Comparison of ENCODE assay signal across 1 cellular context in the genomic region with DNA sequence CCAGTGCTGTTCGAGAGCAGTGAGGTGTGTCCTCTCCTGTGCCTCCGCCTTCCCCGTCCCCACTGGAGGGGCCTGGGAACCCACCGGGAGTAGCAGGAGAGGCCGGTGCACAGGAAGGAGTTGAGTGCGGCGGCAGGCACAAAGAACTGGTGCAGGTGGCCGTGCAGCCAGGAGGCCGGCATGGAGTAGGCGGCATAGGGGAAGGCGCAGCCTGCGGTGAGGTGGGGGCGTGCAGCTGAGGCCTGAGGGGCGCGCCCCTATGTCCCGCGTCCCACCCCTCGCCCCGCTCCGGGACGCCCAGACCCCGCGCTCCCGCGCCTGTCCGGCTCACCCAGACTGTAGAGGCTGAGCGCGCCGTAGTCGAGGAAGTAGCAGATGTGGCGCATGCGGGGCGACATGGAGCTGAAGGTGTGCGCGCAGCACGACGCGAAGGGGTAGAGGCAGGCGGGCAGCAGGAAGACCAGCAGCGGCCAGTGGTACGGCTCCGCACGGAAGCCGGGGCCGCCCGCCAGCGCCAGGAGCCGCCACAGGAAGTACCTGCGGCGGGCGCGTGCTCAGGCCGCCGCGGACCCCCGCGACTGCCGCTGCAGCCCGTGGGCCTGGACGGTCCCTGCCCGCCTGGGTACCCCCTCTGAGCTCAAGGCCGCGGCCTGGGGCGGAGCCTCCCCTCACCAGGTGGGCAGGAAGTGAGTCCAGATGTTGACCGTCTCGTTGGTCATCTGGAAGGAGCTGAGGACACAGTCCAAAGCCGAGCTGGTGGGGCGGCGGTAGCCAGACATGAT.
A peak's percentile ranks its signal among the peaks of the same experiment; 100 is the strongest.
TF ChIP-seq lines count a peak whose summit lies in the region.

No MANE protein-coding gene starts in this region.

TF ChIP-seq in HepG2, 621 proteins besides CTCF, POLR2A, EP300 and RAD21 (continued from another document and continues in another):
- TF ChIP-seq, protein P1, sequence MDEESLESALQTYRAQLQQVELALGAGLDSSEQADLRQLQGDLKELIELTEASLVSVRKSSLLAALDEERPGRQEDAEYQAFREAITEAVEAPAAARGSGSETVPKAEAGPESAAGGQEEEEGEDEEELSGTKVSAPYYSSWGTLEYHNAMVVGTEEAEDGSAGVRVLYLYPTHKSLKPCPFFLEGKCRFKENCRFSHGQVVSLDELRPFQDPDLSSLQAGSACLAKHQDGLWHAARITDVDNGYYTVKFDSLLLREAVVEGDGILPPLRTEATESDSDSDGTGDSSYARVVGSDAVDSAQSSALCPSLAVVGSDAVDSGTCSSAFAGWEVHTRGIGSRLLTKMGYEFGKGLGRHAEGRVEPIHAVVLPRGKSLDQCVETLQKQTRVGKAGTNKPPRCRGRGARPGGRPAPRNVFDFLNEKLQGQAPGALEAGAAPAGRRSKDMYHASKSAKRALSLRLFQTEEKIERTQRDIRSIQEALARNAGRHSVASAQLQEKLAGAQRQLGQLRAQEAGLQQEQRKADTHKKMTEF (CRISPR knock-in tag; IDR thresholded peaks at IDR 0.05), result peak; percentile 41; the same call in 1 of the 2 replicates
- TF ChIP-seq, protein P2, sequence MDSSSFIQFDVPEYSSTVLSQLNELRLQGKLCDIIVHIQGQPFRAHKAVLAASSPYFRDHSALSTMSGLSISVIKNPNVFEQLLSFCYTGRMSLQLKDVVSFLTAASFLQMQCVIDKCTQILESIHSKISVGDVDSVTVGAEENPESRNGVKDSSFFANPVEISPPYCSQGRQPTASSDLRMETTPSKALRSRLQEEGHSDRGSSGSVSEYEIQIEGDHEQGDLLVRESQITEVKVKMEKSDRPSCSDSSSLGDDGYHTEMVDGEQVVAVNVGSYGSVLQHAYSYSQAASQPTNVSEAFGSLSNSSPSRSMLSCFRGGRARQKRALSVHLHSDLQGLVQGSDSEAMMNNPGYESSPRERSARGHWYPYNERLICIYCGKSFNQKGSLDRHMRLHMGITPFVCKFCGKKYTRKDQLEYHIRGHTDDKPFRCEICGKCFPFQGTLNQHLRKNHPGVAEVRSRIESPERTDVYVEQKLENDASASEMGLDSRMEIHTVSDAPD (CRISPR knock-in tag; IDR thresholded peaks at IDR 0.05), result no peak
- TF ChIP-seq, protein P3, sequence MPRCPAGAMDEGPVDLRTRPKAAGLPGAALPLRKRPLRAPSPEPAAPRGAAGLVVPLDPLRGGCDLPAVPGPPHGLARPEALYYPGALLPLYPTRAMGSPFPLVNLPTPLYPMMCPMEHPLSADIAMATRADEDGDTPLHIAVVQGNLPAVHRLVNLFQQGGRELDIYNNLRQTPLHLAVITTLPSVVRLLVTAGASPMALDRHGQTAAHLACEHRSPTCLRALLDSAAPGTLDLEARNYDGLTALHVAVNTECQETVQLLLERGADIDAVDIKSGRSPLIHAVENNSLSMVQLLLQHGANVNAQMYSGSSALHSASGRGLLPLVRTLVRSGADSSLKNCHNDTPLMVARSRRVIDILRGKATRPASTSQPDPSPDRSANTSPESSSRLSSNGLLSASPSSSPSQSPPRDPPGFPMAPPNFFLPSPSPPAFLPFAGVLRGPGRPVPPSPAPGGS (CRISPR knock-in tag; IDR thresholded peaks at IDR 0.05), result peak; percentile 72; the same call in 1 of the 2 replicates
- TF ChIP-seq RNF2 (conservative IDR thresholded peaks at IDR 0.05; ENCODE audit: low read depth) (peak; percentile 45), ZBTB38 (CRISPR knock-in tag; IDR thresholded peaks at IDR 0.05) (peak; percentile 70; the same call in 1 of the 2 replicates), FOSL2 (CRISPR knock-in tag; IDR thresholded peaks at IDR 0.05) (no peak), ZSCAN31 (CRISPR knock-in tag; IDR thresholded peaks at IDR 0.05; ENCODE audit: low read depth) (peak; percentile 72), ETV5 (CRISPR knock-in tag; IDR thresholded peaks at IDR 0.05; ENCODE audit: borderline replicate concordance) (peak; percentile 8; the same call in 1 of the 2 replicates), ATF7 (IDR thresholded peaks at IDR 0.05) (no peak), ATF7 (CRISPR knock-in tag; IDR thresholded peaks at IDR 0.05) (peak; percentile 64), PHF8 (CRISPR knock-in tag; IDR thresholded peaks at IDR 0.05) (no peak), ZNF788 (CRISPR knock-in tag; IDR thresholded peaks at IDR 0.05; ENCODE audit: borderline replicate concordance) (0 out of 2 replicates have a peak, but pooled peaks have one; percentile 6), ZNF180 (CRISPR knock-in tag; IDR thresholded peaks at IDR 0.05; ENCODE audit: borderline replicate concordance, low read depth) (no peak), ZNF530 (CRISPR knock-in tag; IDR thresholded peaks at IDR 0.05; ENCODE audit: low read depth) (no peak), ZNF136 (CRISPR knock-in tag; IDR thresholded peaks at IDR 0.05; ENCODE audit: low read depth) (no peak), ZNF235 (CRISPR knock-in tag; IDR thresholded peaks at IDR 0.05; ENCODE audit: borderline replicate concordance) (0 out of 2 replicates have a peak, but pooled peaks have one; percentile 49), NR2C2 (CRISPR knock-in tag; IDR thresholded peaks at IDR 0.05; ENCODE audit: borderline replicate concordance) (0 out of 2 replicates have a peak, but pooled peaks have one; percentile 17), HMG20A (CRISPR knock-in tag; IDR thresholded peaks at IDR 0.05; ENCODE audit: borderline replicate concordance) (no peak), HOXA3 (CRISPR knock-in tag; IDR thresholded peaks at IDR 0.05) (peak; percentile 70), NFRKB (IDR thresholded peaks at IDR 0.05) (no peak), SPEN (CRISPR knock-in tag; IDR thresholded peaks at IDR 0.05; ENCODE audit: low read depth) (0 out of 2 replicates have a peak, but pooled peaks have one; percentile 17), HNRNPLL (IDR thresholded peaks at IDR 0.05; ENCODE audit: low read depth, low read length, poor library complexity, severe bottlenecking) (peak; percentile 53)
- TF ChIP-seq, protein P4, sequence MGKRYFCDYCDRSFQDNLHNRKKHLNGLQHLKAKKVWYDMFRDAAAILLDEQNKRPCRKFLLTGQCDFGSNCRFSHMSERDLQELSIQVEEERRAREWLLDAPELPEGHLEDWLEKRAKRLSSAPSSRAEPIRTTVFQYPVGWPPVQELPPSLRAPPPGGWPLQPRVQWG (CRISPR knock-in tag; IDR thresholded peaks at IDR 0.05; ENCODE audit: borderline replicate concordance, low read depth), result no peak
- TF ChIP-seq, protein P5, sequence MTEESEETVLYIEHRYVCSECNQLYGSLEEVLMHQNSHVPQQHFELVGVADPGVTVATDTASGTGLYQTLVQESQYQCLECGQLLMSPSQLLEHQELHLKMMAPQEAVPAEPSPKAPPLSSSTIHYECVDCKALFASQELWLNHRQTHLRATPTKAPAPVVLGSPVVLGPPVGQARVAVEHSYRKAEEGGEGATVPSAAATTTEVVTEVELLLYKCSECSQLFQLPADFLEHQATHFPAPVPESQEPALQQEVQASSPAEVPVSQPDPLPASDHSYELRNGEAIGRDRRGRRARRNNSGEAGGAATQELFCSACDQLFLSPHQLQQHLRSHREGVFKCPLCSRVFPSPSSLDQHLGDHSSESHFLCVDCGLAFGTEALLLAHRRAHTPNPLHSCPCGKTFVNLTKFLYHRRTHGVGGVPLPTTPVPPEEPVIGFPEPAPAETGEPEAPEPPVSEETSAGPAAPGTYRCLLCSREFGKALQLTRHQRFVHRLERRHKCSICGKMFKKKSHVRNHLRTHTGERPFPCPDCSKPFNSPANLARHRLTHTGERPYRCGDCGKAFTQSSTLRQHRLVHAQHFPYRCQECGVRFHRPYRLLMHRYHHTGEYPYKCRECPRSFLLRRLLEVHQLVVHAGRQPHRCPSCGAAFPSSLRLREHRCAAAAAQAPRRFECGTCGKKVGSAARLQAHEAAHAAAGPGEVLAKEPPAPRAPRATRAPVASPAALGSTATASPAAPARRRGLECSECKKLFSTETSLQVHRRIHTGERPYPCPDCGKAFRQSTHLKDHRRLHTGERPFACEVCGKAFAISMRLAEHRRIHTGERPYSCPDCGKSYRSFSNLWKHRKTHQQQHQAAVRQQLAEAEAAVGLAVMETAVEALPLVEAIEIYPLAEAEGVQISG (CRISPR knock-in tag; IDR thresholded peaks at IDR 0.05), result peak; percentile 58
- TF ChIP-seq, protein P6, sequence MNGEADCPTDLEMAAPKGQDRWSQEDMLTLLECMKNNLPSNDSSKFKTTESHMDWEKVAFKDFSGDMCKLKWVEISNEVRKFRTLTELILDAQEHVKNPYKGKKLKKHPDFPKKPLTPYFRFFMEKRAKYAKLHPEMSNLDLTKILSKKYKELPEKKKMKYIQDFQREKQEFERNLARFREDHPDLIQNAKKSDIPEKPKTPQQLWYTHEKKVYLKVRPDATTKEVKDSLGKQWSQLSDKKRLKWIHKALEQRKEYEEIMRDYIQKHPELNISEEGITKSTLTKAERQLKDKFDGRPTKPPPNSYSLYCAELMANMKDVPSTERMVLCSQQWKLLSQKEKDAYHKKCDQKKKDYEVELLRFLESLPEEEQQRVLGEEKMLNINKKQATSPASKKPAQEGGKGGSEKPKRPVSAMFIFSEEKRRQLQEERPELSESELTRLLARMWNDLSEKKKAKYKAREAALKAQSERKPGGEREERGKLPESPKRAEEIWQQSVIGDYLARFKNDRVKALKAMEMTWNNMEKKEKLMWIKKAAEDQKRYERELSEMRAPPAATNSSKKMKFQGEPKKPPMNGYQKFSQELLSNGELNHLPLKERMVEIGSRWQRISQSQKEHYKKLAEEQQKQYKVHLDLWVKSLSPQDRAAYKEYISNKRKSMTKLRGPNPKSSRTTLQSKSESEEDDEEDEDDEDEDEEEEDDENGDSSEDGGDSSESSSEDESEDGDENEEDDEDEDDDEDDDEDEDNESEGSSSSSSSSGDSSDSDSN (CRISPR knock-in tag; IDR thresholded peaks at IDR 0.05), result peak; percentile 80; the same call in 1 of the 2 replicates
- TF ChIP-seq, protein P7, sequence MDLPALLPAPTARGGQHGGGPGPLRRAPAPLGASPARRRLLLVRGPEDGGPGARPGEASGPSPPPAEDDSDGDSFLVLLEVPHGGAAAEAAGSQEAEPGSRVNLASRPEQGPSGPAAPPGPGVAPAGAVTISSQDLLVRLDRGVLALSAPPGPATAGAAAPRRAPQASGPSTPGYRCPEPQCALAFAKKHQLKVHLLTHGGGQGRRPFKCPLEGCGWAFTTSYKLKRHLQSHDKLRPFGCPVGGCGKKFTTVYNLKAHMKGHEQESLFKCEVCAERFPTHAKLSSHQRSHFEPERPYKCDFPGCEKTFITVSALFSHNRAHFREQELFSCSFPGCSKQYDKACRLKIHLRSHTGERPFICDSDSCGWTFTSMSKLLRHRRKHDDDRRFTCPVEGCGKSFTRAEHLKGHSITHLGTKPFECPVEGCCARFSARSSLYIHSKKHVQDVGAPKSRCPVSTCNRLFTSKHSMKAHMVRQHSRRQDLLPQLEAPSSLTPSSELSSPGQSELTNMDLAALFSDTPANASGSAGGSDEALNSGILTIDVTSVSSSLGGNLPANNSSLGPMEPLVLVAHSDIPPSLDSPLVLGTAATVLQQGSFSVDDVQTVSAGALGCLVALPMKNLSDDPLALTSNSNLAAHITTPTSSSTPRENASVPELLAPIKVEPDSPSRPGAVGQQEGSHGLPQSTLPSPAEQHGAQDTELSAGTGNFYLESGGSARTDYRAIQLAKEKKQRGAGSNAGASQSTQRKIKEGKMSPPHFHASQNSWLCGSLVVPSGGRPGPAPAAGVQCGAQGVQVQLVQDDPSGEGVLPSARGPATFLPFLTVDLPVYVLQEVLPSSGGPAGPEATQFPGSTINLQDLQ (CRISPR knock-in tag; IDR thresholded peaks at IDR 0.05), result no peak
- TF ChIP-seq, protein P8, sequence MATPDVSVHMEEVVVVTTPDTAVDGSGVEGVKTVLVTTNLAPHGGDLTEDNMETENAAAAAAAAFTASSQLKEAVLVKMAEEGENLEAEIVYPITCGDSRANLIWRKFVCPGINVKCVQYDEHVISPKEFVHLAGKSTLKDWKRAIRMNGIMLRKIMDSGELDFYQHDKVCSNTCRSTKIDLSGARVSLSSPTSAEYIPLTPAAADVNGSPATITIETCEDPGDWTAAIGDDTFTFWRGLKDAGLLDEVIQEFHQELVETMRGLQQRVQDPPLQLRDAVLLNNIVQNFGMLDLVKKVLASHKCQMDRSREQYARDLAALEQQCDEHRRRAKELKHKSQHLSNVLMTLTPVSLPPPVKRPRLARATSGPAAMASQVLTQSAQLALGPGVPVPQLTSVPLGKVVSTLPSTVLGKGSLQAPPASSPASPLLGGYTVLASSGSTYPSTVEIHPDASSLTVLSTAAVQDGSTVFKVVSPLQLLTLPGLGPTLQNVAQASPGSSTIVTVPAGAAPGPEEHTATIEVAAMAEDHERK (CRISPR knock-in tag; IDR thresholded peaks at IDR 0.05; ENCODE audit: low read depth), result no peak
- TF ChIP-seq, protein P9, sequence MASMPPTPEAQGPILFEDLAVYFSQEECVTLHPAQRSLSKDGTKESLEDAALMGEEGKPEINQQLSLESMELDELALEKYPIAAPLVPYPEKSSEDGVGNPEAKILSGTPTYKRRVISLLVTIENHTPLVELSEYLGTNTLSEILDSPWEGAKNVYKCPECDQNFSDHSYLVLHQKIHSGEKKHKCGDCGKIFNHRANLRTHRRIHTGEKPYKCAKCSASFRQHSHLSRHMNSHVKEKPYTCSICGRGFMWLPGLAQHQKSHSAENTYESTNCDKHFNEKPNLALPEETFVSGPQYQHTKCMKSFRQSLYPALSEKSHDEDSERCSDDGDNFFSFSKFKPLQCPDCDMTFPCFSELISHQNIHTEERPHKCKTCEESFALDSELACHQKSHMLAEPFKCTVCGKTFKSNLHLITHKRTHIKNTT (CRISPR knock-in tag; IDR thresholded peaks at IDR 0.05), result no peak
- TF ChIP-seq, protein P10, sequence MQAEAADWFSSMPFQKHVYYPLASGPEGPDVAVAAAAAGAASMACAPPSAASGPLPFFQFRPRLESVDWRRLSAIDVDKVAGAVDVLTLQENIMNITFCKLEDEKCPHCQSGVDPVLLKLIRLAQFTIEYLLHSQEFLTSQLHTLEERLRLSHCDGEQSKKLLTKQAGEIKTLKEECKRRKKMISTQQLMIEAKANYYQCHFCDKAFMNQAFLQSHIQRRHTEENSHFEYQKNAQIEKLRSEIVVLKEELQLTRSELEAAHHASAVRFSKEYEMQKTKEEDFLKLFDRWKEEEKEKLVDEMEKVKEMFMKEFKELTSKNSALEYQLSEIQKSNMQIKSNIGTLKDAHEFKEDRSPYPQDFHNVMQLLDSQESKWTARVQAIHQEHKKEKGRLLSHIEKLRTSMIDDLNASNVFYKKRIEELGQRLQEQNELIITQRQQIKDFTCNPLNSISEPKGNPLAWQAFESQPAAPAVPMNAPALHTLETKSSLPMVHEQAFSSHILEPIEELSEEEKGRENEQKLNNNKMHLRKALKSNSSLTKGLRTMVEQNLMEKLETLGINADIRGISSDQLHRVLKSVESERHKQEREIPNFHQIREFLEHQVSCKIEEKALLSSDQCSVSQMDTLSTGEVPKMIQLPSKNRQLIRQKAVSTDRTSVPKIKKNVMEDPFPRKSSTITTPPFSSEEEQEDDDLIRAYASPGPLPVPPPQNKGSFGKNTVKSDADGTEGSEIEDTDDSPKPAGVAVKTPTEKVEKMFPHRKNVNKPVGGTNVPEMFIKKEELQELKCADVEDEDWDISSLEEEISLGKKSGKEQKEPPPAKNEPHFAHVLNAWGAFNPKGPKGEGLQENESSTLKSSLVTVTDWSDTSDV (CRISPR knock-in tag; IDR thresholded peaks at IDR 0.05), result 0 out of 2 replicates have a peak, but pooled peaks have one; percentile 49
